9 cellular contexts compared by ENCODE assay signal in the genomic region with DNA sequence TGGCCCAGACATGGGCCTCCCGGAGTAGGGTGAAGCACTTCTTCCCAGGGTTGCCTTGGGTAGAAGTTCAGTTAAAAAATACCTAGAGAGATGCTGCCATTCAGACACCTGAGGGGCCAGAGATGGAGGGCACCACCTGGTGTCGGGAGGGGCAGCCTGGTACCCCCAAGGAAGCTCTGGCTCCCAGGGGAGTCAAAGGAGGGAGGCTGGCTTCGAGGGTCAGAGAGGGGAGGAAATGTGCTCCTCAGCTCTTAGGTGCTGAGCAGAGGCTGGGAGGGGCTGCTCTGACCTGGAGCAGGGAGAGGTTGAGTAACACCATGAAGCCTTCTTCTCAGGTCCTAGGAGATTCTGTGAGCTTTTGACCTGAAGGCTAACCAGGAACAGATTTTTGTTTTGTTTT. TPM values are rescaled to one million over a fixed set of nuclear protein-coding genes. Genes with fewer than 3 reads are reported as not detected.
DNase-seq lines count a peak whose midpoint lies in the region; ATAC-seq and TF ChIP-seq lines count a peak whose summit lies in the region.
"Had no signal": no experiment of that assay in that cellular context is flagged by ENCODE, and none has a peak within 500 bp of the region (broad histone marks: within the 10 kb centered on the region; RNA-seq: fewer than 3 reads in every experiment).

No MANE protein-coding gene starts in this region.

- TF ChIP-seq CTCF in type B pancreatic cell (conservative IDR thresholded peaks at IDR 0.05): no peak

- H3K4me1 ChIP-seq in adipocyte (ENCODE audit: control insufficient read depth, insufficient read depth, low read length) (peaks cover 69% of the 10 kb centered on the region), mesenchymal stem cell (ENCODE audit: control insufficient read depth, insufficient read depth, low read depth, low read length) (peaks cover 36% of the 10 kb centered on the region)

- ATAC-seq in GM18498 (IDR thresholded peaks at IDR 0.05; ENCODE audit: unreplicated experiment): no peak

- H3K36me3 Mint-ChIP-seq in activated naive CD4-positive, alpha-beta T cell treated with anti-CD3 and anti-CD28 coated beads for 36 hours (ENCODE audit: low read depth): peaks cover 4% of the 10 kb centered on the region
- H3K36me3 Mint-ChIP-seq in type B pancreatic cell: no peaks in the 10 kb centered on the region

- H2AFZ ChIP-seq in mesenchymal stem cell (ENCODE audit: low read depth, low read length): no peak overlapping the region

- H3K9ac ChIP-seq in adipocyte (ENCODE audit: low read length) (peak overlapping the region; percentile 89), mesenchymal stem cell (ENCODE audit: low read length) (peak overlapping the region; percentile 89)

- no peak overlapping the region for H3K23ac ChIP-seq in mesenchymal stem cell (ENCODE audit: low read length in 2 of 2)

- no peak overlapping the region for H2AK5ac ChIP-seq in mesenchymal stem cell (ENCODE audit: low read length, severe bottlenecking)

- H3K4ac ChIP-seq in mesenchymal stem cell (ENCODE audit: low read depth in 1 of 2, low read length in 2 of 2): no peak overlapping the region

- no peak overlapping the region for H3K27ac ChIP-seq in mesenchymal stem cell (ENCODE audit: low read length, poor library complexity, severe bottlenecking)

- H3K4me3 ChIP-seq in adipocyte (ENCODE audit: low read length) (peak overlapping the region; percentile 95), mesenchymal stem cell (ENCODE audit: insufficient read depth in 1 of 2, low read depth in 1 of 2, low read length in 2 of 2) (peak overlapping the region in 1 of 2 experiments; percentile 95)

- CTCF ChIA-PET in activated naive CD4-positive, alpha-beta T cell treated with anti-CD3 and anti-CD28 coated beads for 36 hours (lab: Charles Lee): interaction anchor here (1.0 to 1.3 kb wide), 3 partner anchors 10 to 51 kb away, joined by 3 to 4 read pairs (median 4); a partner anchor contains a TSS

- H3K27me3 Mint-ChIP-seq in activated naive CD4-positive, alpha-beta T cell treated with anti-CD3 and anti-CD28 coated beads for 36 hours (ENCODE audit: low read depth): no peaks in the 10 kb centered on the region
- H3K27me3 Mint-ChIP-seq in type B pancreatic cell: no peaks in the 10 kb centered on the region

- H3K36me3 ChIP-seq in adipocyte (ENCODE audit: control insufficient read depth, insufficient read depth, low read length, severe bottlenecking) (peaks cover 5% of the 10 kb centered on the region), mesenchymal stem cell (ENCODE audit: control insufficient read depth in 1 of 2, insufficient read depth in 2 of 2, low read depth in 1 of 2, low read length in 2 of 2) (peaks cover 11 to 18% of the 10 kb centered on the region in 2 experiments)

- H3K27ac Mint-ChIP-seq in activated naive CD4-positive, alpha-beta T cell treated with anti-CD3 and anti-CD28 coated beads for 36 hours: peak overlapping the region; percentile 73
- no peak overlapping the region for H3K27ac Mint-ChIP-seq in type B pancreatic cell

- no peak overlapping the region for H2BK120ac ChIP-seq in mesenchymal stem cell (ENCODE audit: low read depth, low read length)

- no peaks in the 10 kb centered on the region for H3K9me3 Mint-ChIP-seq in activated naive CD4-positive, alpha-beta T cell treated with anti-CD3 and anti-CD28 coated beads for 36 hours
- no peaks in the 10 kb centered on the region for H3K9me3 Mint-ChIP-seq in type B pancreatic cell

- H3K4me2 ChIP-seq in mesenchymal stem cell (ENCODE audit: low read length, poor library complexity, severe bottlenecking): peak overlapping the region; percentile 64

- H3K4me3 Mint-ChIP-seq in activated naive CD4-positive, alpha-beta T cell treated with anti-CD3 and anti-CD28 coated beads for 36 hours: peak overlapping the region; percentile 99
- H3K4me3 Mint-ChIP-seq in type B pancreatic cell: peak overlapping the region; percentile 99

- H4K8ac ChIP-seq in mesenchymal stem cell (ENCODE audit: low read length): no peak overlapping the region

- 75% methylated on average over 3 of the region's 3 CpGs for WGBS in mesenchymal stem cell

- no peak overlapping the region for H3K14ac ChIP-seq in mesenchymal stem cell (ENCODE audit: low read length in 2 of 2)

- H3K27me3 ChIP-seq in adipocyte (replicated peaks; ENCODE audit: control insufficient read depth, insufficient read depth, low read length): no peaks in the 10 kb centered on the region
- no peaks in the 10 kb centered on the region for H3K27me3 ChIP-seq in mesenchymal stem cell (ENCODE audit: control insufficient read depth in 1 of 2, insufficient read depth in 1 of 2, low read length in 2 of 2)

- intact Hi-C loops in activated naive CD4-positive, alpha-beta T cell treated with anti-CD3 and anti-CD28 coated beads for 36 hours (cut with micrococcal nuclease): loop anchor here (5.0 kb wide), 4 partner anchors 98 to 553 kb away; a partner anchor contains a TSS

- H3K9me3 ChIP-seq in adipocyte (ENCODE audit: control insufficient read depth, low read length): no peaks in the 10 kb centered on the region
- no peaks in the 10 kb centered on the region for H3K9me3 ChIP-seq in mesenchymal stem cell (ENCODE audit: control insufficient read depth, low read length)

- peaks cover 68% of the 10 kb centered on the region for H3K4me1 Mint-ChIP-seq in activated naive CD4-positive, alpha-beta T cell treated with anti-CD3 and anti-CD28 coated beads for 36 hours (ENCODE audit: low read depth)
- peaks cover 47% of the 10 kb centered on the region for H3K4me1 Mint-ChIP-seq in type B pancreatic cell (ENCODE audit: unreplicated experiment)

- no peak overlapping the region for H2BK5ac ChIP-seq in mesenchymal stem cell (ENCODE audit: low read depth, low read length, poor library complexity, severe bottlenecking)

- H2BK15ac ChIP-seq in mesenchymal stem cell (ENCODE audit: low read depth, poor library complexity, severe bottlenecking): no peak overlapping the region

- H3K79me1 ChIP-seq in mesenchymal stem cell (replicated peaks; ENCODE audit: low read length, poor library complexity, severe bottlenecking): peaks cover 37% of the 10 kb centered on the region

- peak overlapping the region in 1 of 2 experiments; percentile 16 for H2BK12ac ChIP-seq in mesenchymal stem cell (ENCODE audit: low read length in 2 of 2)

- H3K18ac ChIP-seq in mesenchymal stem cell (ENCODE audit: low read depth in 1 of 2, low read length in 2 of 2): no peak overlapping the region

- H4K91ac ChIP-seq in mesenchymal stem cell (ENCODE audit: low read length): no peak overlapping the region

- no peak for DNase-seq in activated naive CD4-positive, alpha-beta T cell treated with anti-CD3 and anti-CD28 coated beads for 36 hours
- no peak for DNase-seq in activated naive CD4-positive, alpha-beta T cell treated with Interleukin-2 at 50 U/mL for 16 hours
- DNase-seq in adipocyte (ENCODE audit: low read depth) (no peak), mesenchymal stem cell (no peak), type B pancreatic cell (ENCODE audit: extremely low spot score, unreplicated experiment) (no peak), DMS 273 (lab: John Stamatoyannopoulos, UW; ENCODE audit: unreplicated experiment) (no peak)
- DNase-seq in stimulated activated CD4-positive, alpha-beta T cell treated with anti-CD3 and anti-CD28 coated beads, Interleukin-12 subunit alpha, Interleukin-12 subunit beta, amount 100 ng/mL, for 4 hours: no peak
- DNase-seq: stimulated activated CD4-positive, alpha-beta T cell treated with anti-CD3 and anti-CD28 coated beads, Interleukin-4, amount 100 ng/mL, for 4 hours had no signal

RNA-seq across cellular contexts. Expression of a gene that starts 1.1 kb away (rescaled TPM):
- total RNA-seq in activated naive CD4-positive, alpha-beta T cell treated with anti-CD3 and anti-CD28 coated beads for 36 hours: 10 to 100 TPM; 13.4 to 14.2 TPM
- polyA plus RNA-seq in mesenchymal stem cell (2013, experiment 1 of 2): 7.1 TPM
- 6.9 TPM for polyA plus RNA-seq in mesenchymal stem cell (2013, experiment 2 of 2)
- 8.9 and 9.7 TPM in 2 replicates for total RNA-seq in type B pancreatic cell (ENCODE audit: low replicate concordance)

RNA-seq across cellular contexts. Expression of a gene that starts 1.4 kb away (rescaled TPM):
- total RNA-seq in activated naive CD4-positive, alpha-beta T cell treated with anti-CD3 and anti-CD28 coated beads for 36 hours: 10 to 100 TPM in 1 of 2 experiments, 1 to 10 TPM in 1; 8.6 to 10.1 TPM
- polyA plus RNA-seq in mesenchymal stem cell (2013, experiment 1 of 2): 11.7 TPM
- 12.2 TPM for polyA plus RNA-seq in mesenchymal stem cell (2013, experiment 2 of 2)
- 9.7 and 10.7 TPM in 2 replicates for total RNA-seq in type B pancreatic cell (ENCODE audit: low replicate concordance)

RNA-seq across cellular contexts. Expression of a gene that starts 50.4 kb away (rescaled TPM):
- 10 to 100 TPM; 35.1 to 35.9 TPM for total RNA-seq in activated naive CD4-positive, alpha-beta T cell treated with anti-CD3 and anti-CD28 coated beads for 36 hours
- 49.1 TPM for polyA plus RNA-seq in mesenchymal stem cell (2013, experiment 1 of 2)
- 50.6 TPM for polyA plus RNA-seq in mesenchymal stem cell (2013, experiment 2 of 2)
- 45.2 and 71.8 TPM in 2 replicates for total RNA-seq in type B pancreatic cell (ENCODE audit: low replicate concordance)
